1 cellular context compared by ENCODE assay signal in the genomic region with DNA sequence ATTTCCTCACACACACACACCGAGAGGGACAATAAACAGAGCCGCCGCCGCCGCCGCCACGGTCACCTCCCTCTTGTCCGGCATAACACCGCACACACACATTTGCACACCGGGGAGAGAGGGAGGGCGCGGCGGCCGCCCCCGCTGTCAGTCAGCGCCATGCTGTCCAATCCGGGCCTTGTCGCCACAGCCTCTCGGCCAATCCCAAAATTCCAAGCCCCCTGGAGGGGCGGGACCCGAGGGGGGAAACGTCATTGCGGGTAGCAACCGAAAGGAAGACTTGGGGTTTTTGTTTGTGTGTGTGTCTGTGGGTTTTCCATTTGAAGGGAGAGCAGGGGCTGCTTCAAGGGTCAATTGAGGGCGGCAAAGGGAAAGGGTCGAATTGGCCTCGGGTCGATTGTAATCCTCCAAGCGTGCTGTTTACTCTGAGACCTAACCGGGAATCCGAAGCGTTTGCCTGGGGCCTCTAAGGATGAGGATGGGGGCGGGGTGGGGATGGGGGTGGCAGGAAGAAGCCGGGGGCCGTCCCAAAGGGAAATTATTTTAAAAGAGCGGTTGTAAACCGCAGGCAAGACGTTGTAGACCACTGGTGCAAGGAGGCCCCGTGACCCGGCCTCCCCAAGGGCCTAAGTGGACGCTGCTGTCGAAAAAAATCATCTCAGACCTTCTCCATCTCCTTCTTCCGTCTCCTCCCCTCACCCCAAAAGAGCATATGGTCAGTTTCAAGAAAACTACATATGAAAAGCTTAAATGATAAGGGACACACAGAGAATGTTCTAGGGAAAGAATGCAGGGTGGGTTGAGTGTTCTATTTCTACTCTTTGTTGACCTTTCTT.
TF ChIP-seq lines count a peak whose summit lies in the region.

A gene with protein sequence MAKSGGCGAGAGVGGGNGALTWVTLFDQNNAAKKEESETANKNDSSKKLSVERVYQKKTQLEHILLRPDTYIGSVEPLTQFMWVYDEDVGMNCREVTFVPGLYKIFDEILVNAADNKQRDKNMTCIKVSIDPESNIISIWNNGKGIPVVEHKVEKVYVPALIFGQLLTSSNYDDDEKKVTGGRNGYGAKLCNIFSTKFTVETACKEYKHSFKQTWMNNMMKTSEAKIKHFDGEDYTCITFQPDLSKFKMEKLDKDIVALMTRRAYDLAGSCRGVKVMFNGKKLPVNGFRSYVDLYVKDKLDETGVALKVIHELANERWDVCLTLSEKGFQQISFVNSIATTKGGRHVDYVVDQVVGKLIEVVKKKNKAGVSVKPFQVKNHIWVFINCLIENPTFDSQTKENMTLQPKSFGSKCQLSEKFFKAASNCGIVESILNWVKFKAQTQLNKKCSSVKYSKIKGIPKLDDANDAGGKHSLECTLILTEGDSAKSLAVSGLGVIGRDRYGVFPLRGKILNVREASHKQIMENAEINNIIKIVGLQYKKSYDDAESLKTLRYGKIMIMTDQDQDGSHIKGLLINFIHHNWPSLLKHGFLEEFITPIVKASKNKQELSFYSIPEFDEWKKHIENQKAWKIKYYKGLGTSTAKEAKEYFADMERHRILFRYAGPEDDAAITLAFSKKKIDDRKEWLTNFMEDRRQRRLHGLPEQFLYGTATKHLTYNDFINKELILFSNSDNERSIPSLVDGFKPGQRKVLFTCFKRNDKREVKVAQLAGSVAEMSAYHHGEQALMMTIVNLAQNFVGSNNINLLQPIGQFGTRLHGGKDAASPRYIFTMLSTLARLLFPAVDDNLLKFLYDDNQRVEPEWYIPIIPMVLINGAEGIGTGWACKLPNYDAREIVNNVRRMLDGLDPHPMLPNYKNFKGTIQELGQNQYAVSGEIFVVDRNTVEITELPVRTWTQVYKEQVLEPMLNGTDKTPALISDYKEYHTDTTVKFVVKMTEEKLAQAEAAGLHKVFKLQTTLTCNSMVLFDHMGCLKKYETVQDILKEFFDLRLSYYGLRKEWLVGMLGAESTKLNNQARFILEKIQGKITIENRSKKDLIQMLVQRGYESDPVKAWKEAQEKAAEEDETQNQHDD (N-terminal part only) (minus strand): TSS at position 98 of the 836 bp plus-strand sequence. CDS start 610 bp downstream, outside the sequence.

TF ChIP-seq in K562, 482 proteins besides CTCF, POLR2A, EP300 and RAD21 (continued from another document and continues in another):
- TF ChIP-seq, protein P1, sequence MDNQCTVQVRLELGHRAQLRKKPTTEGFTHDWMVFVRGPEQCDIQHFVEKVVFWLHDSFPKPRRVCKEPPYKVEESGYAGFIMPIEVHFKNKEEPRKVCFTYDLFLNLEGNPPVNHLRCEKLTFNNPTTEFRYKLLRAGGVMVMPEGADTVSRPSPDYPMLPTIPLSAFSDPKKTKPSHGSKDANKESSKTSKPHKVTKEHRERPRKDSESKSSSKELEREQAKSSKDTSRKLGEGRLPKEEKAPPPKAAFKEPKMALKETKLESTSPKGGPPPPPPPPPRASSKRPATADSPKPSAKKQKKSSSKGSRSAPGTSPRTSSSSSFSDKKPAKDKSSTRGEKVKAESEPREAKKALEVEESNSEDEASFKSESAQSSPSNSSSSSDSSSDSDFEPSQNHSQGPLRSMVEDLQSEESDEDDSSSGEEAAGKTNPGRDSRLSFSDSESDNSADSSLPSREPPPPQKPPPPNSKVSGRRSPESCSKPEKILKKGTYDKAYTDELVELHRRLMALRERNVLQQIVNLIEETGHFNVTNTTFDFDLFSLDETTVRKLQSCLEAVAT (IDR thresholded peaks at IDR 0.05), result peak in 1 of 2 experiments; percentile 76; a peak in 1 of 4 replicates
- TF ChIP-seq MTA3 (IDR thresholded peaks at IDR 0.05; ENCODE audit: borderline replicate concordance) (peak; percentile 70; the same call in 1 of the 2 replicates), ZNF12 (CRISPR knock-in tag; IDR thresholded peaks at IDR 0.05) (no peak), HMGN3 (IDR thresholded peaks at IDR 0.05; ENCODE audit: borderline replicate concordance, extremely low read depth, insufficient read length, low read depth, low read length) (peak; percentile 76), ZZZ3 (IDR thresholded peaks at IDR 0.05) (no peak), SAFB (IDR thresholded peaks at IDR 0.05; ENCODE audit: borderline replicate concordance, low read depth, low read length) (no peak), NONO (IDR thresholded peaks at IDR 0.05; ENCODE audit: low read depth in 2 of 2, low read length in 1 of 2) (no peak), POLR3G (IDR thresholded peaks at IDR 0.05; ENCODE audit: extremely low read depth, insufficient read length, insufficient replicate concordance) (no peak), HDAC8 (tag; IDR thresholded peaks at IDR 0.05) (no peak), ELF4 (CRISPR knock-in tag; IDR thresholded peaks at IDR 0.05) (peak; percentile 53; the same call in 1 of the 2 replicates), YBX1 (IDR thresholded peaks at IDR 0.05) (no peak), RBM14 (IDR thresholded peaks at IDR 0.05; ENCODE audit: borderline replicate concordance, insufficient read depth, low read depth, low read length) (no peak), FOXP1 (CRISPR knock-in tag; IDR thresholded peaks at IDR 0.05) (peak; percentile 79; the same call in 1 of the 2 replicates)
- TF ChIP-seq, protein P2, sequence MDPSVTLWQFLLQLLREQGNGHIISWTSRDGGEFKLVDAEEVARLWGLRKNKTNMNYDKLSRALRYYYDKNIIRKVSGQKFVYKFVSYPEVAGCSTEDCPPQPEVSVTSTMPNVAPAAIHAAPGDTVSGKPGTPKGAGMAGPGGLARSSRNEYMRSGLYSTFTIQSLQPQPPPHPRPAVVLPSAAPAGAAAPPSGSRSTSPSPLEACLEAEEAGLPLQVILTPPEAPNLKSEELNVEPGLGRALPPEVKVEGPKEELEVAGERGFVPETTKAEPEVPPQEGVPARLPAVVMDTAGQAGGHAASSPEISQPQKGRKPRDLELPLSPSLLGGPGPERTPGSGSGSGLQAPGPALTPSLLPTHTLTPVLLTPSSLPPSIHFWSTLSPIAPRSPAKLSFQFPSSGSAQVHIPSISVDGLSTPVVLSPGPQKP (CRISPR knock-in tag; IDR thresholded peaks at IDR 0.05), result no peak
- TF ChIP-seq, protein P3, sequence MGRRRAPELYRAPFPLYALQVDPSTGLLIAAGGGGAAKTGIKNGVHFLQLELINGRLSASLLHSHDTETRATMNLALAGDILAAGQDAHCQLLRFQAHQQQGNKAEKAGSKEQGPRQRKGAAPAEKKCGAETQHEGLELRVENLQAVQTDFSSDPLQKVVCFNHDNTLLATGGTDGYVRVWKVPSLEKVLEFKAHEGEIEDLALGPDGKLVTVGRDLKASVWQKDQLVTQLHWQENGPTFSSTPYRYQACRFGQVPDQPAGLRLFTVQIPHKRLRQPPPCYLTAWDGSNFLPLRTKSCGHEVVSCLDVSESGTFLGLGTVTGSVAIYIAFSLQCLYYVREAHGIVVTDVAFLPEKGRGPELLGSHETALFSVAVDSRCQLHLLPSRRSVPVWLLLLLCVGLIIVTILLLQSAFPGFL (CRISPR knock-in tag; IDR thresholded peaks at IDR 0.05), result no peak
- TF ChIP-seq, protein P4, sequence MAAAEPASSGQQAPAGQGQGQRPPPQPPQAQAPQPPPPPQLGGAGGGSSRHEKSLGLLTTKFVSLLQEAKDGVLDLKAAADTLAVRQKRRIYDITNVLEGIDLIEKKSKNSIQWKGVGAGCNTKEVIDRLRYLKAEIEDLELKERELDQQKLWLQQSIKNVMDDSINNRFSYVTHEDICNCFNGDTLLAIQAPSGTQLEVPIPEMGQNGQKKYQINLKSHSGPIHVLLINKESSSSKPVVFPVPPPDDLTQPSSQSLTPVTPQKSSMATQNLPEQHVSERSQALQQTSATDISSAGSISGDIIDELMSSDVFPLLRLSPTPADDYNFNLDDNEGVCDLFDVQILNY (CRISPR knock-in tag; IDR thresholded peaks at IDR 0.05), result no peak
- TF ChIP-seq, protein P5, sequence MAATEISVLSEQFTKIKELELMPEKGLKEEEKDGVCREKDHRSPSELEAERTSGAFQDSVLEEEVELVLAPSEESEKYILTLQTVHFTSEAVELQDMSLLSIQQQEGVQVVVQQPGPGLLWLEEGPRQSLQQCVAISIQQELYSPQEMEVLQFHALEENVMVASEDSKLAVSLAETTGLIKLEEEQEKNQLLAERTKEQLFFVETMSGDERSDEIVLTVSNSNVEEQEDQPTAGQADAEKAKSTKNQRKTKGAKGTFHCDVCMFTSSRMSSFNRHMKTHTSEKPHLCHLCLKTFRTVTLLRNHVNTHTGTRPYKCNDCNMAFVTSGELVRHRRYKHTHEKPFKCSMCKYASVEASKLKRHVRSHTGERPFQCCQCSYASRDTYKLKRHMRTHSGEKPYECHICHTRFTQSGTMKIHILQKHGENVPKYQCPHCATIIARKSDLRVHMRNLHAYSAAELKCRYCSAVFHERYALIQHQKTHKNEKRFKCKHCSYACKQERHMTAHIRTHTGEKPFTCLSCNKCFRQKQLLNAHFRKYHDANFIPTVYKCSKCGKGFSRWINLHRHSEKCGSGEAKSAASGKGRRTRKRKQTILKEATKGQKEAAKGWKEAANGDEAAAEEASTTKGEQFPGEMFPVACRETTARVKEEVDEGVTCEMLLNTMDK (IDR thresholded peaks at IDR 0.05; ENCODE audit: borderline replicate concordance, insufficient read depth, low read depth, low read length, poor library complexity, severe bottlenecking), result no peak
- TF ChIP-seq, protein P6, sequence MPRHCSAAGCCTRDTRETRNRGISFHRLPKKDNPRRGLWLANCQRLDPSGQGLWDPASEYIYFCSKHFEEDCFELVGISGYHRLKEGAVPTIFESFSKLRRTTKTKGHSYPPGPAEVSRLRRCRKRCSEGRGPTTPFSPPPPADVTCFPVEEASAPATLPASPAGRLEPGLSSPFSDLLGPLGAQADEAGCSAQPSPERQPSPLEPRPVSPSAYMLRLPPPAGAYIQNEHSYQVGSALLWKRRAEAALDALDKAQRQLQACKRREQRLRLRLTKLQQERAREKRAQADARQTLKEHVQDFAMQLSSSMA (CRISPR knock-in tag; IDR thresholded peaks at IDR 0.05), result no peak
- TF ChIP-seq, protein P7, sequence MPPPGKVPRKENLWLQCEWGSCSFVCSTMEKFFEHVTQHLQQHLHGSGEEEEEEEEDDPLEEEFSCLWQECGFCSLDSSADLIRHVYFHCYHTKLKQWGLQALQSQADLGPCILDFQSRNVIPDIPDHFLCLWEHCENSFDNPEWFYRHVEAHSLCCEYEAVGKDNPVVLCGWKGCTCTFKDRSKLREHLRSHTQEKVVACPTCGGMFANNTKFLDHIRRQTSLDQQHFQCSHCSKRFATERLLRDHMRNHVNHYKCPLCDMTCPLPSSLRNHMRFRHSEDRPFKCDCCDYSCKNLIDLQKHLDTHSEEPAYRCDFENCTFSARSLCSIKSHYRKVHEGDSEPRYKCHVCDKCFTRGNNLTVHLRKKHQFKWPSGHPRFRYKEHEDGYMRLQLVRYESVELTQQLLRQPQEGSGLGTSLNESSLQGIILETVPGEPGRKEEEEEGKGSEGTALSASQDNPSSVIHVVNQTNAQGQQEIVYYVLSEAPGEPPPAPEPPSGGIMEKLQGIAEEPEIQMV (tag; conservative IDR thresholded peaks at IDR 0.05; ENCODE audit: low read depth), result 0 out of 2 replicates have a peak, but pooled peaks have one; percentile 39
- TF ChIP-seq, protein P8, sequence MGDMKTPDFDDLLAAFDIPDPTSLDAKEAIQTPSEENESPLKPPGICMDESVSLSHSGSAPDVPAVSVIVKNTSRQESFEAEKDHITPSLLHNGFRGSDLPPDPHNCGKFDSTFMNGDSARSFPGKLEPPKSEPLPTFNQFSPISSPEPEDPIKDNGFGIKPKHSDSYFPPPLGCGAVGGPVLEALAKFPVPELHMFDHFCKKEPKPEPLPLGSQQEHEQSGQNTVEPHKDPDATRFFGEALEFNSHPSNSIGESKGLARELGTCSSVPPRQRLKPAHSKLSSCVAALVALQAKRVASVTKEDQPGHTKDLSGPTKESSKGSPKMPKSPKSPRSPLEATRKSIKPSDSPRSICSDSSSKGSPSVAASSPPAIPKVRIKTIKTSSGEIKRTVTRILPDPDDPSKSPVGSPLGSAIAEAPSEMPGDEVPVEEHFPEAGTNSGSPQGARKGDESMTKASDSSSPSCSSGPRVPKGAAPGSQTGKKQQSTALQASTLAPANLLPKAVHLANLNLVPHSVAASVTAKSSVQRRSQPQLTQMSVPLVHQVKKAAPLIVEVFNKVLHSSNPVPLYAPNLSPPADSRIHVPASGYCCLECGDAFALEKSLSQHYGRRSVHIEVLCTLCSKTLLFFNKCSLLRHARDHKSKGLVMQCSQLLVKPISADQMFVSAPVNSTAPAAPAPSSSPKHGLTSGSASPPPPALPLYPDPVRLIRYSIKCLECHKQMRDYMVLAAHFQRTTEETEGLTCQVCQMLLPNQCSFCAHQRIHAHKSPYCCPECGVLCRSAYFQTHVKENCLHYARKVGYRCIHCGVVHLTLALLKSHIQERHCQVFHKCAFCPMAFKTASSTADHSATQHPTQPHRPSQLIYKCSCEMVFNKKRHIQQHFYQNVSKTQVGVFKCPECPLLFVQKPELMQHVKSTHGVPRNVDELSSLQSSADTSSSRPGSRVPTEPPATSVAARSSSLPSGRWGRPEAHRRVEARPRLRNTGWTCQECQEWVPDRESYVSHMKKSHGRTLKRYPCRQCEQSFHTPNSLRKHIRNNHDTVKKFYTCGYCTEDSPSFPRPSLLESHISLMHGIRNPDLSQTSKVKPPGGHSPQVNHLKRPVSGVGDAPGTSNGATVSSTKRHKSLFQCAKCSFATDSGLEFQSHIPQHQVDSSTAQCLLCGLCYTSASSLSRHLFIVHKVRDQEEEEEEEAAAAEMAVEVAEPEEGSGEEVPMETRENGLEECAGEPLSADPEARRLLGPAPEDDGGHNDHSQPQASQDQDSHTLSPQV (IDR thresholded peaks at IDR 0.05), result no peak
- TF ChIP-seq, protein P9, sequence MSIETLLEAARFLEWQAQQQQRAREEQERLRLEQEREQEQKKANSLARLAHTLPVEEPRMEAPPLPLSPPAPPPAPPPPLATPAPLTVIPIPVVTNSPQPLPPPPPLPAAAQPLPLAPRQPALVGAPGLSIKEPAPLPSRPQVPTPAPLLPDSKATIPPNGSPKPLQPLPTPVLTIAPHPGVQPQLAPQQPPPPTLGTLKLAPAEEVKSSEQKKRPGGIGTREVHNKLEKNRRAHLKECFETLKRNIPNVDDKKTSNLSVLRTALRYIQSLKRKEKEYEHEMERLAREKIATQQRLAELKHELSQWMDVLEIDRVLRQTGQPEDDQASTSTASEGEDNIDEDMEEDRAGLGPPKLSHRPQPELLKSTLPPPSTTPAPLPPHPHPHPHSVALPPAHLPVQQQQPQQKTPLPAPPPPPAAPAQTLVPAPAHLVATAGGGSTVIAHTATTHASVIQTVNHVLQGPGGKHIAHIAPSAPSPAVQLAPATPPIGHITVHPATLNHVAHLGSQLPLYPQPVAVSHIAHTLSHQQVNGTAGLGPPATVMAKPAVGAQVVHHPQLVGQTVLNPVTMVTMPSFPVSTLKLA (conservative IDR thresholded peaks at IDR 0.05), result peak; percentile 48 to 82; a peak in 3 of 4 replicates
- TF ChIP-seq, protein P10, sequence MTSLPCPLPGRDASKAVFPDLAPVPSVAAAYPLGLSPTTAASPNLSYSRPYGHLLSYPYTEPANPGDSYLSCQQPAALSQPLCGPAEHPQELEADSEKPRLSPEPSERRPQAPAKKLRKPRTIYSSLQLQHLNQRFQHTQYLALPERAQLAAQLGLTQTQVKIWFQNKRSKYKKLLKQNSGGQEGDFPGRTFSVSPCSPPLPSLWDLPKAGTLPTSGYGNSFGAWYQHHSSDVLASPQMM (CRISPR knock-in tag; IDR thresholded peaks at IDR 0.05), result no peak
- TF ChIP-seq, protein P11, sequence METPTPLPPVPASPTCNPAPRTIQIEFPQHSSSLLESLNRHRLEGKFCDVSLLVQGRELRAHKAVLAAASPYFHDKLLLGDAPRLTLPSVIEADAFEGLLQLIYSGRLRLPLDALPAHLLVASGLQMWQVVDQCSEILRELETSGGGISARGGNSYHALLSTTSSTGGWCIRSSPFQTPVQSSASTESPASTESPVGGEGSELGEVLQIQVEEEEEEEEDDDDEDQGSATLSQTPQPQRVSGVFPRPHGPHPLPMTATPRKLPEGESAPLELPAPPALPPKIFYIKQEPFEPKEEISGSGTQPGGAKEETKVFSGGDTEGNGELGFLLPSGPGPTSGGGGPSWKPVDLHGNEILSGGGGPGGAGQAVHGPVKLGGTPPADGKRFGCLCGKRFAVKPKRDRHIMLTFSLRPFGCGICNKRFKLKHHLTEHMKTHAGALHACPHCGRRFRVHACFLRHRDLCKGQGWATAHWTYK (CRISPR knock-in tag; IDR thresholded peaks at IDR 0.05), result peak; percentile 53; the same call in 1 of the 2 replicates
